Comparison of ENCODE assay signal across 10 cellular contexts in genomic region chr10:129332476-129332875, GRCh38.
DNase-seq lines count a peak whose midpoint lies in the region; ATAC-seq, FAIRE-seq and TF ChIP-seq lines count a peak whose summit lies in the region.
"Had no signal": no experiment of that assay in that cellular context is flagged by ENCODE, and none has a peak within 500 bp of the region (broad histone marks: within the 10 kb centered on the region; RNA-seq: fewer than 3 reads in every experiment).

No MANE protein-coding gene starts in this region.

- H3K79me2 ChIP-seq in H9 (ENCODE audit: insufficient read depth, low read length), result no peaks in the 10 kb centered on the region

- no peak for ATAC-seq in GM21390 (IDR thresholded peaks at IDR 0.05; ENCODE audit: unreplicated experiment)
- no peak for ATAC-seq in stimulated activated memory B cell treated with anti-CD40 and anti-IgM and Interleukin-4, amounts not matched to agents 10 μg/mL and 1 μg/mL and 100 μg/mL, for 72 hours

- H3K36me3 Mint-ChIP-seq in Caco-2 (ENCODE audit: insufficient read depth, unreplicated experiment), result no peaks in the 10 kb centered on the region
- no peaks in the 10 kb centered on the region for H3K36me3 Mint-ChIP-seq in H9 (ENCODE audit: insufficient read depth in 1 of 3, low read depth in 3 of 3)
- H3K36me3 Mint-ChIP-seq in stimulated activated memory B cell treated with anti-CD40 and anti-IgM and Interleukin-4, amounts not matched to agents 10 μg/mL and 1 μg/mL and 100 μg/mL, for 72 hours, result no peaks in the 10 kb centered on the region

- no peak overlapping the region for H3K4me3 Mint-ChIP-seq in Caco-2 (ENCODE audit: unreplicated experiment)
- no peak overlapping the region for H3K4me3 Mint-ChIP-seq in H9
- H3K4me3 Mint-ChIP-seq in stimulated activated memory B cell treated with anti-CD40 and anti-IgM and Interleukin-4, amounts not matched to agents 10 μg/mL and 1 μg/mL and 100 μg/mL, for 72 hours, result no peak overlapping the region

- no peak overlapping the region for H2BK15ac ChIP-seq in H9 (ENCODE audit: low read depth, low read length)

- no peak overlapping the region for H3T11ph ChIP-seq in H9 (ENCODE audit: low read length)

- H3K9me3 ChIP-seq in Caco-2, result no peaks in the 10 kb centered on the region
- H3K9me3 ChIP-seq in H9 (ENCODE audit: control insufficient read depth, low read depth, low read length), result no peaks in the 10 kb centered on the region
- H3K9me3 ChIP-seq in WERI-Rb-1 (ENCODE audit: severe bottlenecking), result no peaks in the 10 kb centered on the region

- no peak overlapping the region for H4K5ac ChIP-seq in H9 (ENCODE audit: insufficient read length, low read depth, low read length)

- H4K91ac ChIP-seq in H9 (ENCODE audit: insufficient read length, low read depth, low read length), result no peak overlapping the region

- POLR2A ChIA-PET in Caco-2 (lab: Charles Lee), result interaction anchor here (0.5 kb wide), 1 partner anchor 135 kb away, joined by 3 read pairs; the partner anchor contains the start of gene MGMT

- no peak overlapping the region for H3K18ac ChIP-seq in H9 (ENCODE audit: insufficient read length, low read depth, low read length)

- H3K27me3 Mint-ChIP-seq in Caco-2 (ENCODE audit: insufficient read depth, unreplicated experiment) (peaks cover 18% of the 10 kb centered on the region), H9 (ENCODE audit: low read depth) (no peaks in the 10 kb centered on the region)
- peaks cover 23% of the 10 kb centered on the region for H3K27me3 Mint-ChIP-seq in stimulated activated memory B cell treated with anti-CD40 and anti-IgM and Interleukin-4, amounts not matched to agents 10 μg/mL and 1 μg/mL and 100 μg/mL, for 72 hours

- no peak overlapping the region for H2BK12ac ChIP-seq in H9 (ENCODE audit: insufficient read length, low read depth, low read length)

- H2BK120ac ChIP-seq in H9 (ENCODE audit: low read depth, low read length, poor library complexity, severe bottlenecking), result no peak overlapping the region

- CTCF ChIA-PET in Caco-2 (lab: Charles Lee), result no interaction called here

- WGBS in H9 (ENCODE audit: extremely low coverage, insufficient read length, low lambda C conversion rate), result no CpG with 5 or more reads among the region's 6 CpGs

- H3K9ac ChIP-seq in H9 (ENCODE audit: extremely low read depth, insufficient read length, low read length), result no peak overlapping the region

- H3K27ac Mint-ChIP-seq in Caco-2 (ENCODE audit: unreplicated experiment) (no peak overlapping the region), H9 (peak overlapping the region in 2 of 3 experiments; percentile 53 to 78; a peak in 3 of 7 replicates)
- no peak overlapping the region for H3K27ac Mint-ChIP-seq in stimulated activated memory B cell treated with anti-CD40 and anti-IgM and Interleukin-4, amounts not matched to agents 10 μg/mL and 1 μg/mL and 100 μg/mL, for 72 hours

- H2AK5ac ChIP-seq in H9 (ENCODE audit: insufficient read length, low read length), result no peak overlapping the region

- no peak overlapping the region for H3K14ac ChIP-seq in H9 (ENCODE audit: insufficient read depth, low read length)

- H3K4ac ChIP-seq in H9 (ENCODE audit: low read depth, low read length), result no peak overlapping the region

- no peaks in the 10 kb centered on the region for H3K36me3 ChIP-seq in Caco-2 (ENCODE audit: control insufficient read depth, insufficient read depth, low read length)
- H3K36me3 ChIP-seq in WERI-Rb-1, result no peaks in the 10 kb centered on the region

- H2BK20ac ChIP-seq in H9 (ENCODE audit: low read depth, low read length, poor library complexity, severe bottlenecking), result no peak overlapping the region

- H3K27me3 ChIP-seq in Caco-2 (replicated peaks; ENCODE audit: control insufficient read depth, insufficient read depth, low read length) (no peaks in the 10 kb centered on the region), H9 (ENCODE audit: insufficient read depth, low read length) (no peaks in the 10 kb centered on the region), WERI-Rb-1 (ENCODE audit: insufficient read depth, low read depth, severe bottlenecking) (no peaks in the 10 kb centered on the region)

- BruUV-seq in Caco-2 (replicated peaks; lab: Mats Ljungman, UMichigan), result no TSS peak

- no peaks in the 10 kb centered on the region for H4K20me1 ChIP-seq in H9 (ENCODE audit: control insufficient read depth, insufficient read depth, insufficient read length)

- H3K23ac ChIP-seq in H9 (ENCODE audit: insufficient read length, low read depth, low read length), result no peak overlapping the region

- no peaks in the 10 kb centered on the region for H3K79me1 ChIP-seq in H9 (ENCODE audit: insufficient read depth, low read depth, low read length, poor library complexity, severe bottlenecking)

- no peak overlapping the region for H2AFZ ChIP-seq in H9 (ENCODE audit: low read length)

- no peak overlapping the region for H3K4me2 ChIP-seq in H9 (ENCODE audit: insufficient read depth, insufficient read length, low read length)

- H3K23me2 ChIP-seq in H9 (ENCODE audit: insufficient read length, low read depth, low read length, poor library complexity, severe bottlenecking), result no peaks in the 10 kb centered on the region

- H3K4me1 Mint-ChIP-seq in Caco-2 (ENCODE audit: low read depth, unreplicated experiment) (no peaks in the 10 kb centered on the region), H9 (peaks cover 13 to 25% of the 10 kb centered on the region in 2 experiments)
- H3K4me1 Mint-ChIP-seq in stimulated activated memory B cell treated with anti-CD40 and anti-IgM and Interleukin-4, amounts not matched to agents 10 μg/mL and 1 μg/mL and 100 μg/mL, for 72 hours, result no peaks in the 10 kb centered on the region

- no peak overlapping the region for H3K56ac ChIP-seq in H9 (ENCODE audit: insufficient read length, low read depth, low read length)

- H3K9me3 Mint-ChIP-seq in Caco-2 (ENCODE audit: unreplicated experiment) (no peaks in the 10 kb centered on the region), H9 (no peaks in the 10 kb centered on the region)
- no peaks in the 10 kb centered on the region for H3K9me3 Mint-ChIP-seq in stimulated activated memory B cell treated with anti-CD40 and anti-IgM and Interleukin-4, amounts not matched to agents 10 μg/mL and 1 μg/mL and 100 μg/mL, for 72 hours

- H3K27ac ChIP-seq in H9 (ENCODE audit: insufficient read length, low read depth, low read length), result no peak overlapping the region
- H3K27ac ChIP-seq in WERI-Rb-1, result no peak overlapping the region
- H3K27ac ChIP-seq: SK-N-MC had no signal

- no peak overlapping the region for H4K8ac ChIP-seq in H9 (replicated peaks; ENCODE audit: insufficient read length, low read depth, low read length)

- DNase-seq in Caco-2 (peak in 1 of 2 experiments; percentile 29), H9 (peak; percentile 75), WERI-Rb-1 (peak; percentile 67), kidney tubule cell (ENCODE audit: low spot score) (peak; percentile 34), frontal cortex (ENCODE audit: low spot score in 2 of 2) (no peak), NCI-H146 treated with DMSO at 0.1 percent for 48 hours (lab: John Stamatoyannopoulos, UW; ENCODE audit: unreplicated experiment) (no peak)

- peak; percentile 32 for TF ChIP-seq CTCF in Caco-2 (IDR thresholded peaks at IDR 0.05; ENCODE audit: insufficient read depth in 1 of 2, low read depth in 1 of 2, low read length in 1 of 2, severe bottlenecking in 1 of 2, unreplicated experiment in 1 of 2)
- TF ChIP-seq CTCF in H9 (conservative IDR thresholded peaks at IDR 0.05), result peak; percentile 89
- TF ChIP-seq CTCF in WERI-Rb-1 (IDR thresholded peaks at IDR 0.05; ENCODE audit: low read depth, low read length), result peak; percentile 73

- intact Hi-C loops in Caco-2 (cut with micrococcal nuclease; ENCODE audit: unreplicated experiment), result no loop called here

- no peak overlapping the region for H2BK5ac ChIP-seq in H9 (ENCODE audit: insufficient read length, low read length)

- H3K4me3 ChIP-seq in Caco-2 (ENCODE audit: low read depth, low read length) (no peak overlapping the region), WERI-Rb-1 (ENCODE audit: low read depth, low read length) (no peak overlapping the region)
- H3K4me3 ChIP-seq: SK-N-MC had no signal

- FAIRE-seq in frontal cortex (lab: Jason Lieb, UNC), result no peak
- FAIRE-seq: keratinocyte had no signal

- H3K4me1 ChIP-seq in Caco-2 (no peaks in the 10 kb centered on the region), H9 (ENCODE audit: insufficient read depth, low read length) (0 out of 2 replicates have a peak, but pooled peaks cover 2% of the 10 kb centered on the region)

Comparison
In these comparisons a context has a peak if more than half of its experiments do, and no peak if none do; other contexts are left out.
1. DNase-seq: peak in H9 (single experiment), WERI-Rb-1 (single experiment) and kidney tubule cell (single experiment); none in frontal cortex (0 of 2) and NCI-H146 treated with DMSO at 0.1 percent for 48 hours (single experiment).
2. H3K27ac Mint-ChIP-seq: peak in H9 (2 of 3); none in Caco-2 (single experiment) and stimulated activated memory B cell treated with anti-CD40 and anti-IgM and Interleukin-4, amounts not matched to agents 10 μg/mL and 1 μg/mL and 100 μg/mL, for 72 hours (single experiment).
3. CTCF ChIP-seq: peak in every context shown above with its lines; median percentile 89 in H9; 73 in WERI-Rb-1; 32 in Caco-2.